ENCODE assay signal across 14 cellular contexts in the genomic region with DNA sequence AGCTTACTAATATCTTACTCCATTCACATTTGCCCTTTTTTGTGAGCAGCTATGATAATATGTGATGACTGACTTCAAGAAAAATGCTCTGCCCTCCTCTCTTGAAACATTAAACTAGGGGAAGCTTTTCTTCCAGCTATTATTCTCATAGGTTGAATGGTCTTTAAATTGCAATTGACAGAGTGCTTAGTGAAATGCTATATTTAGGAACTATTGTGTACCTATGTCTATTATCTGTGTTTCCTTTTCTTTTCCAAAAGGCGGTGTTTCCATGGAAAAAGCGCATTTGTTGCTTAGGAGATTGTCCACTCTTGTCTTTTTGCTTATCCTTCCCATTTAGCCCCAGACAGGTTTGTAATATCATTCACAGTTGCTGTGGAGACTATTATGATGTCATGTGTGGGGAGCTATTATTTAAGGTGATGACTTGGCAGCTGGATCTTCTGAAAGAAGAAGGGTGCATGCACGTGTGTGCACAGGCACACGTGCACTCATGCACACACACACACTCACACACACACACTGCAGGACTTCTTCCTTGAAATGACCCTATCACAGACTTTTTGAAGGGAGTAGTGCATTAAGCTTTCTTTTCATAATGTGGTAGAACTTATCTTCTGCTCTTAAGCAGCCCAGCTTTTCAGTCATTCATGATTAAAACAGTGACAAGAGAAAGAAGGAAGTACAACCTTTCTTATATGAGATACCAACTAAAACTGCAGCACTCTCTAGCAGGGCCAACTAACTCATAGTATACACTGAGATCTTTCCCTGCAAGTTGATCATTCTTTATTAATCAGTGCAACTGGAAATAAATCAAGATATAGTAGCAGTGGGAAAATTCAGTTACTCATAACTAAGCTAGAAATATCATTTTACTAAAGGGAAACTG.
A peak's percentile ranks its signal among the peaks of the same experiment; 100 is the strongest.
DNase-seq lines count a peak whose midpoint lies in the region; ATAC-seq, FAIRE-seq and TF ChIP-seq lines count a peak whose summit lies in the region.
"Had no signal": no experiment of that assay in that cellular context is flagged by ENCODE, and none has a peak within 500 bp of the region (broad histone marks: within the 10 kb centered on the region; RNA-seq: fewer than 3 reads in every experiment).

No MANE protein-coding gene starts in this region.

- no peak for TF ChIP-seq CTCF in uterus (IDR thresholded peaks at IDR 0.05)
- no peak for TF ChIP-seq CTCF in ascending aorta (IDR thresholded peaks at IDR 0.05)

- no peak for ATAC-seq in HG03521 (IDR thresholded peaks at IDR 0.05; ENCODE audit: unreplicated experiment)

- H3K27ac ChIP-seq in uterus = no peak overlapping the region
- H3K27ac ChIP-seq in ascending aorta = no peak overlapping the region
- H3K27ac ChIP-seq: prostate gland, SJSA1, VCaP had no signal

- in situ Hi-C loops in Caki2 (cut with HindIII; ENCODE audit: low pct_unique_long_range_greater_than_20kb, low sequenced_read_pairs) = no loop called here

- DNase-seq in Caki2 (ENCODE audit: low read depth) (peak; percentile 57), MV-4-11 (lab: John Stamatoyannopoulos, UW) (peak; percentile 29), NCI-H774 (lab: John Stamatoyannopoulos, UW) (peak; percentile 93), uterus (no peak), ascending aorta (ENCODE audit: low spot score in 2 of 2) (no peak)
- no peak for DNase-seq in activated CD8-positive, alpha-beta memory T cell treated with anti-CD3 and anti-CD28 coated beads, Interleukin-2, amount 50 U/mL, for 48 hours
- DNase-seq: foreskin melanocyte; NK-92 treated with Interleukin-12 subunit alpha and Interleukin-12 subunit beta, amount 100 ng/mL, for 24 hours; stimulated activated CD4-positive, alpha-beta T cell treated with anti-CD3 and anti-CD28 coated beads, Interleukin-4, amount 100 ng/mL, for 1 hour had no signal

- TF ChIP-seq POLR2A in uterus (IDR thresholded peaks at IDR 0.05) = no peak

- H3K27me3 ChIP-seq in uterus = no peaks in the 10 kb centered on the region
- H3K27me3 ChIP-seq in ascending aorta = no peaks in the 10 kb centered on the region
- H3K27me3 ChIP-seq: SJSA1 had no signal

- H3K4me1 ChIP-seq in uterus (no peaks in the 10 kb centered on the region), ascending aorta (no peaks in the 10 kb centered on the region)
- H3K4me1 ChIP-seq: prostate gland, SJSA1 had no signal

- no peak overlapping the region for H3K4me3 ChIP-seq in uterus
- no peak overlapping the region for H3K4me3 ChIP-seq in ascending aorta
- H3K4me3 ChIP-seq: prostate gland, SJSA1 had no signal

- H3K9me3 ChIP-seq in uterus (no peaks in the 10 kb centered on the region), ascending aorta (no peaks in the 10 kb centered on the region)
- H3K9me3 ChIP-seq: prostate gland, SJSA1 had no signal

- H3K36me3 ChIP-seq in uterus (no peaks in the 10 kb centered on the region), ascending aorta (no peaks in the 10 kb centered on the region)
- H3K36me3 ChIP-seq: prostate gland, SJSA1 had no signal

- intact Hi-C loops in uterus (cut with DNase I; ENCODE audit: low total_unique reads) (no loop called here), ascending aorta (cut with DNase I) (no loop called here)

- FAIRE-seq in islet of Langerhans (lab: Jason Lieb, UNC) = peak; percentile 100

Comparison
In these comparisons a context has a peak if more than half of its experiments do, and no peak if none do; other contexts are left out.
1. DNase-seq: peak in Caki2 (single experiment), MV-4-11 (single experiment) and NCI-H774 (single experiment); none in uterus (0 of 2), activated CD8-positive, alpha-beta memory T cell treated with anti-CD3 and anti-CD28 coated beads, Interleukin-2, amount 50 U/mL, for 48 hours (single experiment) and ascending aorta (0 of 2).